8 cellular contexts compared by ENCODE assay signal in genomic region chr15:43824302-43825246, GRCh38.
DNase-seq lines count a peak whose midpoint lies in the region; ATAC-seq and TF ChIP-seq lines count a peak whose summit lies in the region.

MFAP1 (minus strand) TSS chr15:43824690; CDS start chr15:43824569, 121 bp downstream.

- peak; percentile 49 for ATAC-seq in HG03457 (IDR thresholded peaks at IDR 0.05; ENCODE audit: unreplicated experiment)

- peak within 1 kb of the TSS; percentile 94 for H3K4me3 ChIP-seq in AG10803 (ENCODE audit: low read length)

- TF ChIP-seq CTCF in AG10803 (conservative IDR thresholded peaks at IDR 0.05; ENCODE audit: low read length) = no peak

- DNase-seq in AG10803 (ENCODE audit: low read depth) (peak; percentile 97), NCI-H524 treated with DMSO at 0.1 percent for 48 hours (lab: John Stamatoyannopoulos, UW) (peak; percentile 97), kidney glomerular epithelial cell (lab: John Stamatoyannopoulos, UW) (peak; percentile 97)
- peak; percentile 89 to 95 for DNase-seq in activated CD4-positive, alpha-beta T cell treated with anti-CD3 and anti-CD28 coated beads for 4 hours
- peak; percentile 71 to 84 for DNase-seq in stimulated activated CD4-positive, alpha-beta T cell treated with anti-CD3 and anti-CD28 coated beads, Interleukin-1b, Interleukin-23, amount 100 ng/mL, for 1 hour (ENCODE audit: low read depth in 2 of 2)

- TF ChIP-seq POLR2A in GM19099 (IDR thresholded peaks at IDR 0.05; ENCODE audit: extremely low read depth, insufficient read length, low read depth) = peak; percentile 96

- H3K27ac ChIP-seq in cingulate gyrus (ENCODE audit: low read depth, low read length) = peak within 1 kb of the TSS; percentile 66

Comparison
In these comparisons a context has a peak if more than half of its experiments do, and no peak if none do; other contexts are left out.
1. Peak in every context shown above with its lines: DNase-seq, ATAC-seq, H3K4me3 ChIP-seq and H3K27ac ChIP-seq.